ENCODE assay signal across 1 cellular context in genomic region chr1:161537068-161537669, GRCh38.
TF ChIP-seq lines count a peak whose summit lies in the region.

No MANE protein-coding gene starts in this region.

TF ChIP-seq in H1, 55 proteins besides CTCF, POLR2A, EP300 and RAD21:
- TF ChIP-seq CEBPB (IDR thresholded peaks at IDR 0.05; ENCODE audit: low read depth, low read length) = 0 out of 2 replicates have a peak, but pooled peaks have one; percentile 9
